ENCODE assay signal across 7 cellular contexts in the genomic region with DNA sequence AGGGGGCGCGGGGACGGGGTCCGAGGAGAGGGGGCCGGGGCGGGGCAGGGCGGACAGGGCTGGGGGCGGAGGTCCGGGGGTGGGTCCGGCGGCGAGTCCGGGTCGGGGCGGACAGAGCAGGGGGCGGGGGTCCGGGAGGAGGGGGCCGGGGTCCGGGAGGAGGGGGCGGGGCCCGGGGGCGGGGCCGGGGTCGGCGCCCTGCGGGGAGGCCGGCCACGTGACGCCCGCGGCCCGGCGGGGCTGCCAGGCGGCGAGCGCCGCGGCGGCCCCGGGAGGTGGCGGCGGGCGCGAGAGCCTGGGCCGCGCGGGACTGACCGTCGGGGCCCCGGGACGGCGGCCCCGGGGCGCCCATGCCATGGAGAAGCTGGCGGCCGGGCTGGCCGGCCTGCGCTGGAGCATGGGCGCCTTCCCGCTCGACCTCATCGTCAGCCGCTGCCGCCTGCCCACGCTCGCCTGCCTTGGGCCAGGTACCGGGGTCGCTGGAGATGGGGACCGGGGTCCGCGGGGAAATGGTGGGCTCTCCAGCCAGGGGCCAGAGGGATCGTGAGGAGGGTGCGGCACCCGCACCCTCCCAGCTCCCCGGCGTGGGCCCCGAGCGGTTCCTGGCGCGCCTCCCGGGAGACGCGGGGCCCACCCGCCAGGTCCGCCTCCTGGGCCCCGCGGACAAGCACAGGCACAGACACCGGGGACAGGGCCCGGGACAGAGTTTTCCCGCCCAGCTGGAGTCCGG. TPM values are rescaled to one million over a fixed set of nuclear protein-coding genes. Genes with fewer than 3 reads are reported as not detected.
DNase-seq lines count a peak whose midpoint lies in the region; ATAC-seq and TF ChIP-seq lines count a peak whose summit lies in the region.

Gene GAREM2, plus strand, starts transcription at position 223 of the 730 bp plus-strand sequence. Its CDS starts 133 bp downstream, at position 356.

- H3K9ac ChIP-seq in SK-N-MC (ENCODE audit: insufficient read length), result peak within 1 kb of the TSS; percentile 82
- H3K9ac ChIP-seq in rectal smooth muscle tissue (ENCODE audit: low read length), result no peak within 1 kb of the TSS

- H3K9me3 ChIP-seq in SK-N-MC (ENCODE audit: low read depth, low read length), result no peaks in the 10 kb centered on the region

- peaks cover 8% of the 10 kb centered on the region for H3K27me3 ChIP-seq in rectal smooth muscle tissue (ENCODE audit: control insufficient read depth, insufficient read depth, low read length)

- no peak within 1 kb of the TSS for H3K27ac ChIP-seq in SK-N-MC
- no peak within 1 kb of the TSS for H3K27ac ChIP-seq in rectal smooth muscle tissue (ENCODE audit: low read depth, low read length)

- H3K4me3 ChIP-seq in GM12864 (ENCODE audit: low read depth, low read length) (peak within 1 kb of the TSS; percentile 37; the same call in 1 of the 2 replicates), SK-N-MC (peak within 1 kb of the TSS; percentile 82), fibroblast of the aortic adventitia (ENCODE audit: low read depth, low read length) (peak within 1 kb of the TSS; percentile 40), rectal smooth muscle tissue (ENCODE audit: low read length) (peak within 1 kb of the TSS; percentile 52)

- no peaks in the 10 kb centered on the region for H3K4me1 ChIP-seq in rectal smooth muscle tissue (ENCODE audit: control insufficient read depth, insufficient read depth, low read length)

- ATAC-seq in HG03565 (IDR thresholded peaks at IDR 0.05; ENCODE audit: unreplicated experiment), result no peak

- TF ChIP-seq CTCF in GM12864 (IDR thresholded peaks at IDR 0.05; ENCODE audit: low read depth, low read length, missing control alignments) (no peak), fibroblast of the aortic adventitia (IDR thresholded peaks at IDR 0.05; ENCODE audit: insufficient read depth, low read length) (no peak)

- H3K36me3 ChIP-seq in SK-N-MC (ENCODE audit: insufficient read depth, low read length) (peaks cover 5% of the 10 kb centered on the region; the same call in 1 of the 2 replicates), rectal smooth muscle tissue (ENCODE audit: control insufficient read depth, insufficient read depth, low read length) (no peaks in the 10 kb centered on the region)

- DNase-seq in GM12864 (ENCODE audit: low read depth) (no peak), SK-N-MC (ENCODE audit: low read depth, low spot score) (no peak), fibroblast of the aortic adventitia (ENCODE audit: low read depth) (no peak), T1000 (lab: John Stamatoyannopoulos, UW) (no peak), NCI-H510A treated with DMSO at 0.1 percent for 48 hours (lab: John Stamatoyannopoulos, UW) (no peak)

RNA-seq across cellular contexts. Expression of gene GAREM2, which starts in this region (rescaled TPM):
- total RNA-seq in fibroblast of the aortic adventitia (ENCODE audit: low replicate concordance), result 0.57 and 2.4 TPM in 2 replicates
